Comparison of ENCODE assay signal across 22 cellular contexts in the genomic region with DNA sequence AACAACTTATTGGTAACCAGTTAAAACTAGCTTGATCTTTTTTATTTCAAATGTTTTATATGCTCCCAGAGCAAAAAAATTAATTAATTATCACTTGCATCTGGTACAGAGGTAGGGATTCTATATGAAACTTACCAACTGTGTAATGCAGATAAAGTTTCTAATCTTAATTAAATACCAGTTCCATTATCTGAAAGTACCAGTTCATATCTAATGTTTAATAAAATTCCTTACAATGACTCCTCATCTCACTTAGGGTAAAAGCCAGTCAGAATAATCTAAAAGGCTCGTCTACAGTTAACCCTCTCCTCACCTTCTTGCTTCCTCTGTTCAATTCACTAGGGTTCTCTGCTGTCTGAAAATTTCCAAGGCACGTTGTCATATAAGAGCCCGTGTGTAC.
A peak's percentile ranks its signal among the peaks of the same experiment; 100 is the strongest.
DNase-seq lines count a peak whose midpoint lies in the region; ATAC-seq, FAIRE-seq and TF ChIP-seq lines count a peak whose summit lies in the region.
"Had no signal": no experiment of that assay in that cellular context is flagged by ENCODE, and none has a peak within 500 bp of the region (broad histone marks: within the 10 kb centered on the region; RNA-seq: fewer than 3 reads in every experiment).

No MANE protein-coding gene starts in this region.

- H3K4me3 Mint-ChIP-seq in nephron progenitor cell, result no peak overlapping the region
- H3K4me3 Mint-ChIP-seq in stimulated activated naive CD8-positive, alpha-beta T cell treated with anti-CD3 and anti-CD28 coated beads, Interleukin-15, amount 100 ng/mL, for 72 hours, result no peak overlapping the region
- H3K4me3 Mint-ChIP-seq: B cell; CD4-positive, alpha-beta T cell; CD8-positive, alpha-beta T cell had no signal

- peak in 1 of 2 experiments; percentile 63; a peak in 1 of 4 replicates for TF ChIP-seq EP300 in SK-N-SH (IDR thresholded peaks at IDR 0.05; ENCODE audit: borderline replicate concordance in 1 of 2, low read depth in 1 of 2, low read length in 1 of 2)

- H3K27ac ChIP-seq in SK-N-SH (ENCODE audit: low read depth in 2 of 2, low read length in 1 of 2), result peak overlapping the region in 1 of 2 experiments; percentile 75; a peak in 2 of 4 replicates
- H3K27ac ChIP-seq in small intestine (ENCODE audit: low read depth in 1 of 2, low read length in 1 of 2), result no peak overlapping the region
- H3K27ac ChIP-seq: BLaER1 treated with 17β-estradiol and CSF1 and Interleukin-3, amounts not matched to agents 10 nM and 100 nM; C4-2B had no signal

- no peak overlapping the region for H3K4me2 ChIP-seq in SK-N-SH
- H3K4me2 ChIP-seq: BLaER1 treated with 17β-estradiol and CSF1 and Interleukin-3, amounts not matched to agents 10 nM and 100 nM had no signal

- H3K36me3 Mint-ChIP-seq in nephron progenitor cell (ENCODE audit: low read depth), result no peaks in the 10 kb centered on the region
- H3K36me3 Mint-ChIP-seq: CD8-positive, alpha-beta T cell had no signal

- DNase-seq in SK-N-SH (no peak), nephron progenitor cell (no peak), small intestine (no peak), H4 (ENCODE audit: low spot score) (no peak), NCI-H82 treated with DMSO at 0.1 percent for 48 hours (lab: John Stamatoyannopoulos, UW; ENCODE audit: unreplicated experiment) (no peak)
- no peak for DNase-seq in stimulated activated naive CD8-positive, alpha-beta T cell treated with anti-CD3 and anti-CD28 coated beads, Interleukin-15, amount 100 ng/mL, for 72 hours
- DNase-seq: 8988T; AML-193; Caco-2; Calu3; CD4-positive, alpha-beta T cell; CD8-positive, alpha-beta T cell; DMS79 treated with DMSO at 0.1 percent for 48 hours; GDM1 had no signal

- POLR2A ChIA-PET in SK-N-SH (lab: Yijun Ruan, JAX), result no interaction called here

- CTCF ChIA-PET in SK-N-SH (lab: Yijun Ruan, JAX), result interaction anchor here (0.9 kb wide), 1 partner anchor 9 kb away, joined by 4 read pairs; no protein-coding TSS in a partner anchor

- H3K9ac ChIP-seq in SK-N-SH, result no peak overlapping the region
- H3K9ac ChIP-seq: BLaER1 treated with 17β-estradiol and CSF1 and Interleukin-3, amounts not matched to agents 10 nM and 100 nM had no signal

- TF ChIP-seq CTCF in SK-N-SH (IDR thresholded peaks at IDR 0.05) (no peak), nephron progenitor cell (IDR thresholded peaks at IDR 0.05) (no peak)

- peaks cover 0 to 5% of the 10 kb centered on the region in 2 experiments; a peak in 2 of 4 replicates for H3K4me1 ChIP-seq in SK-N-SH (ENCODE audit: control insufficient read depth in 1 of 2, insufficient read depth in 2 of 2, low read depth in 1 of 2, low read length in 1 of 2)
- H3K4me1 ChIP-seq in small intestine (ENCODE audit: control insufficient read depth in 2 of 2, insufficient read depth in 1 of 2, low read depth in 1 of 2, low read length in 1 of 2), result no peaks in the 10 kb centered on the region
- H3K4me1 ChIP-seq: BLaER1 treated with 17β-estradiol and CSF1 and Interleukin-3, amounts not matched to agents 10 nM and 100 nM; Caco-2 had no signal

- peaks cover 10% of the 10 kb centered on the region for H3K4me1 Mint-ChIP-seq in nephron progenitor cell
- no peaks in the 10 kb centered on the region for H3K4me1 Mint-ChIP-seq in stimulated activated naive CD8-positive, alpha-beta T cell treated with anti-CD3 and anti-CD28 coated beads, Interleukin-15, amount 100 ng/mL, for 72 hours
- H3K4me1 Mint-ChIP-seq: B cell had no signal

- no peaks in the 10 kb centered on the region for H3K9me2 ChIP-seq in SK-N-SH

- H3K9me3 Mint-ChIP-seq in nephron progenitor cell, result no peaks in the 10 kb centered on the region
- H3K9me3 Mint-ChIP-seq in stimulated activated naive CD8-positive, alpha-beta T cell treated with anti-CD3 and anti-CD28 coated beads, Interleukin-15, amount 100 ng/mL, for 72 hours, result no peaks in the 10 kb centered on the region
- H3K9me3 Mint-ChIP-seq: CD4-positive, alpha-beta T cell; CD8-positive, alpha-beta T cell had no signal

- no peaks in the 10 kb centered on the region for H3K27me3 Mint-ChIP-seq in nephron progenitor cell (ENCODE audit: low read depth, poor library complexity)
- no peaks in the 10 kb centered on the region for H3K27me3 Mint-ChIP-seq in stimulated activated naive CD8-positive, alpha-beta T cell treated with anti-CD3 and anti-CD28 coated beads, Interleukin-15, amount 100 ng/mL, for 72 hours
- H3K27me3 Mint-ChIP-seq: B cell had no signal

- no peaks in the 10 kb centered on the region for H3K9me3 ChIP-seq in SK-N-SH
- H3K9me3 ChIP-seq in small intestine (ENCODE audit: control insufficient read depth, low read depth), result no peaks in the 10 kb centered on the region
- H3K9me3 ChIP-seq: BLaER1 treated with 17β-estradiol and CSF1 and Interleukin-3, amounts not matched to agents 10 nM and 100 nM; Caco-2 had no signal

- H2AFZ ChIP-seq in SK-N-SH (ENCODE audit: low read depth), result no peak overlapping the region

- H3F3A ChIP-seq in SK-N-SH (replicated peaks; ENCODE audit: insufficient read depth), result no peaks in the 10 kb centered on the region

- H3K36me3 ChIP-seq in SK-N-SH (replicated peaks in 1 of 2; ENCODE audit: control insufficient read depth in 1 of 2, insufficient read depth in 2 of 2, low read length in 1 of 2), result peaks cover 17% of the 10 kb centered on the region in 2 experiments
- H3K36me3 ChIP-seq in small intestine (ENCODE audit: control insufficient read depth in 2 of 2, insufficient read depth in 2 of 2, low read length in 2 of 2), result no peaks in the 10 kb centered on the region
- H3K36me3 ChIP-seq: BLaER1 treated with 17β-estradiol and CSF1 and Interleukin-3, amounts not matched to agents 10 nM and 100 nM had no signal

- no peaks in the 10 kb centered on the region for H3K27me3 ChIP-seq in SK-N-SH (ENCODE audit: insufficient read depth)
- no peaks in the 10 kb centered on the region for H3K27me3 ChIP-seq in small intestine (ENCODE audit: control insufficient read depth in 2 of 2, insufficient read depth in 2 of 2, low read length in 2 of 2)
- H3K27me3 ChIP-seq: BLaER1 treated with 17β-estradiol and CSF1 and Interleukin-3, amounts not matched to agents 10 nM and 100 nM had no signal

- no peak overlapping the region for H3K4me3 ChIP-seq in SK-N-SH (ENCODE audit: low read depth in 2 of 2, low read length in 1 of 2)
- no peak overlapping the region for H3K4me3 ChIP-seq in small intestine (ENCODE audit: low read depth in 1 of 2, low read length in 2 of 2)
- H3K4me3 ChIP-seq: BLaER1 treated with 17β-estradiol and CSF1 and Interleukin-3, amounts not matched to agents 10 nM and 100 nM; GM12878 had no signal

- WGBS in SK-N-SH (ENCODE audit: low lambda C conversion rate), result 90% methylated on average over 3 of the region's 3 CpGs
- WGBS in small intestine, 3 donors, result 35 to 57% (median 35%) methylated on average over 3 of the region's 3 CpGs

- FAIRE-seq in small intestine (lab: Jason Lieb, UNC), result peak; percentile 44
- FAIRE-seq: A204.1, D721Med, GM12878, GM12892, GM18507 had no signal

- H3K79me2 ChIP-seq in SK-N-SH (ENCODE audit: insufficient read depth), result peaks cover 4% of the 10 kb centered on the region; the same call in 1 of the 2 replicates

- H3K27ac Mint-ChIP-seq in nephron progenitor cell, result peak overlapping the region; percentile 72
- no peak overlapping the region for H3K27ac Mint-ChIP-seq in stimulated activated naive CD8-positive, alpha-beta T cell treated with anti-CD3 and anti-CD28 coated beads, Interleukin-15, amount 100 ng/mL, for 72 hours
- H3K27ac Mint-ChIP-seq: B cell; CD4-positive, alpha-beta T cell; CD8-positive, alpha-beta T cell had no signal

- ATAC-seq in stimulated activated naive CD8-positive, alpha-beta T cell treated with anti-CD3 and anti-CD28 coated beads, Interleukin-15, amount 100 ng/mL, for 72 hours, result no peak
- ATAC-seq: CD8-positive, alpha-beta T cell; GM12878 had no signal

- TF ChIP-seq RAD21 in SK-N-SH (IDR thresholded peaks at IDR 0.05; ENCODE audit: low read length), result no peak

- H4K20me1 ChIP-seq in SK-N-SH (ENCODE audit: insufficient read depth), result no peaks in the 10 kb centered on the region
- H4K20me1 ChIP-seq: BLaER1 treated with 17β-estradiol and CSF1 and Interleukin-3, amounts not matched to agents 10 nM and 100 nM had no signal

TF ChIP-seq in SK-N-SH, 30 proteins besides CTCF, POLR2A, EP300 and RAD21:
- TF ChIP-seq, protein P1, sequence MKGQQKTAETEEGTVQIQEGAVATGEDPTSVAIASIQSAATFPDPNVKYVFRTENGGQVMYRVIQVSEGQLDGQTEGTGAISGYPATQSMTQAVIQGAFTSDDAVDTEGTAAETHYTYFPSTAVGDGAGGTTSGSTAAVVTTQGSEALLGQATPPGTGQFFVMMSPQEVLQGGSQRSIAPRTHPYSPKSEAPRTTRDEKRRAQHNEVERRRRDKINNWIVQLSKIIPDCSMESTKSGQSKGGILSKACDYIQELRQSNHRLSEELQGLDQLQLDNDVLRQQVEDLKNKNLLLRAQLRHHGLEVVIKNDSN (IDR thresholded peaks at IDR 0.05; ENCODE audit: borderline replicate concordance, low read depth), result no peak
- TF ChIP-seq FOXJ3 (CRISPR knock-in tag; IDR thresholded peaks at IDR 0.05), result no peak
- TF ChIP-seq RFX5 (IDR thresholded peaks at IDR 0.05; ENCODE audit: low read length), result no peak
- peak; percentile 20; the same call in 1 of the 2 replicates for TF ChIP-seq RCOR1 (IDR thresholded peaks at IDR 0.05; ENCODE audit: low read length)
- TF ChIP-seq NRF1 (IDR thresholded peaks at IDR 0.05; ENCODE audit: low read depth, low read length), result no peak
